Comparison of ENCODE assay signal across 1 cellular context in genomic region chr20:17568972-17569471, GRCh38.
TF ChIP-seq lines count a peak whose summit lies in the region.

No MANE protein-coding gene starts in this region.

TF ChIP-seq in HepG2, 621 proteins besides CTCF, POLR2A, EP300 and RAD21 (continued from another document and continues in another):
- TF ChIP-seq, protein P1, sequence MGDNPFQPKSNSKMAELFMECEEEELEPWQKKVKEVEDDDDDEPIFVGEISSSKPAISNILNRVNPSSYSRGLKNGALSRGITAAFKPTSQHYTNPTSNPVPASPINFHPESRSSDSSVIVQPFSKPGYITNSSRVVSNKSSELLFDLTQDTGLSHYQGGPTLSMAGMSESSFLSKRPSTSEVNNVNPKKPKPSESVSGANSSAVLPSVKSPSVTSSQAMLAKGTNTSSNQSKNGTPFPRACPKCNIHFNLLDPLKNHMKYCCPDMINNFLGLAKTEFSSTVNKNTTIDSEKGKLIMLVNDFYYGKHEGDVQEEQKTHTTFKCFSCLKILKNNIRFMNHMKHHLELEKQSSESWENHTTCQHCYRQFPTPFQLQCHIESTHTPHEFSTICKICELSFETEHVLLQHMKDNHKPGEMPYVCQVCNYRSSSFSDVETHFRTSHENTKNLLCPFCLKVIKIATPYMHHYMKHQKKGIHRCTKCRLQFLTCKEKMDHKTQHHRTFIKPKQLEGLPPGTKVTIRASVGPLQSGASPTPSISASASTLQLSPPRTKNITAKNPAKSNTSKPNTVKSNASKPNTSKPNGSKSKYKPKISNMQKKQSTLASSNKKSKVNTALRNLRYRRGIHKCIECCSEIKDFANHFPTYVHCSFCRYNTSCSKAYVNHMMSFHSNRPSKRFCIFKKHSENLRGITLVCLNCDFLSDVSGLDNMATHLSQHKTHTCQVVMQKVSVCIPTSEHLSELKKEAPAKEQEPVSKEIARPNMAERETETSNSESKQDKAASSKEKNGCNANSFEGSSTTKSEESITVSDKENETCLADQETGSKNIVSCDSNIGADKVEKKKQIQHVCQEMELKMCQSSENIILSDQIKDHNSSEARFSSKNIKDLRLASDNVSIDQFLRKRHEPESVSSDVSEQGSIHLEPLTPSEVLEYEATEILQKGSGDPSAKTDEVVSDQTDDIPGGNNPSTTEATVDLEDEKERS (CRISPR knock-in tag; IDR thresholded peaks at IDR 0.05) = no peak
- TF ChIP-seq ZNF264 (CRISPR knock-in tag; IDR thresholded peaks at IDR 0.05) (peak; percentile 77), ZXDC (CRISPR knock-in tag; IDR thresholded peaks at IDR 0.05) (no peak), ATF7-NPFF (CRISPR knock-in tag; IDR thresholded peaks at IDR 0.05; ENCODE audit: low read depth) (no peak), ARNT2 (CRISPR knock-in tag; IDR thresholded peaks at IDR 0.05; ENCODE audit: low read depth) (no peak; the same call in 1 of the 2 replicates), IKZF4 (CRISPR knock-in tag; IDR thresholded peaks at IDR 0.05; ENCODE audit: borderline replicate concordance, low read depth, not compliant biosample characterization) (no peak), ZNF251 (CRISPR knock-in tag; IDR thresholded peaks at IDR 0.05) (no peak), PRDM15 (CRISPR knock-in tag; IDR thresholded peaks at IDR 0.05) (peak; percentile 82), GRHL1 (CRISPR knock-in tag; conservative IDR thresholded peaks at IDR 0.05) (no peak), SPEN (CRISPR knock-in tag; IDR thresholded peaks at IDR 0.05; ENCODE audit: low read depth) (no peak), ZNF333 (CRISPR knock-in tag; IDR thresholded peaks at IDR 0.05; ENCODE audit: borderline replicate concordance) (no peak), AHDC1 (CRISPR knock-in tag; IDR thresholded peaks at IDR 0.05; ENCODE audit: borderline replicate concordance) (no peak; the same call in 1 of the 2 replicates), ZNF577 (CRISPR knock-in tag; IDR thresholded peaks at IDR 0.05; ENCODE audit: borderline replicate concordance, low read depth) (no peak), EZH2 (conservative IDR thresholded peaks at IDR 0.05; ENCODE audit: low read depth, low read length) (no peak)
- TF ChIP-seq, protein P2, sequence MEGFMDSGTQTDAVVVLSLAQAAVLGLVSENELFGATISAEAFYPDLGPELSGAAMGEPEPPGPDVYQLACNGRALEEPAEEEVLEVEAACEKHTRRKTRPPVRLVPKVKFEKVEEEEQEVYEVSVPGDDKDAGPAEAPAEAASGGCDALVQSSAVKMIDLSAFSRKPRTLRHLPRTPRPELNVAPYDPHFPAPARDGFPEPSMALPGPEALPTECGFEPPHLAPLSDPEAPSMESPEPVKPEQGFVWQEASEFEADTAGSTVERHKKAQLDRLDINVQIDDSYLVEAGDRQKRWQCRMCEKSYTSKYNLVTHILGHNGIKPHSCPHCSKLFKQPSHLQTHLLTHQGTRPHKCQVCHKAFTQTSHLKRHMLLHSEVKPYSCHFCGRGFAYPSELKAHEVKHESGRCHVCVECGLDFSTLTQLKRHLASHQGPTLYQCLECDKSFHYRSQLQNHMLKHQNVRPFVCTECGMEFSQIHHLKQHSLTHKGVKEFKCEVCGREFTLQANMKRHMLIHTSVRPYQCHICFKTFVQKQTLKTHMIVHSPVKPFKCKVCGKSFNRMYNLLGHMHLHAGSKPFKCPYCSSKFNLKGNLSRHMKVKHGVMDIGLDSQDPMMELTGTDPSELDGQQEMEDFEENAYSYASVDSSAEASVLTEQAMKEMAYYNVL (CRISPR knock-in tag; IDR thresholded peaks at IDR 0.05; ENCODE audit: borderline replicate concordance) = peak; percentile 29; the same call in 1 of the 2 replicates
- TF ChIP-seq, protein P3, sequence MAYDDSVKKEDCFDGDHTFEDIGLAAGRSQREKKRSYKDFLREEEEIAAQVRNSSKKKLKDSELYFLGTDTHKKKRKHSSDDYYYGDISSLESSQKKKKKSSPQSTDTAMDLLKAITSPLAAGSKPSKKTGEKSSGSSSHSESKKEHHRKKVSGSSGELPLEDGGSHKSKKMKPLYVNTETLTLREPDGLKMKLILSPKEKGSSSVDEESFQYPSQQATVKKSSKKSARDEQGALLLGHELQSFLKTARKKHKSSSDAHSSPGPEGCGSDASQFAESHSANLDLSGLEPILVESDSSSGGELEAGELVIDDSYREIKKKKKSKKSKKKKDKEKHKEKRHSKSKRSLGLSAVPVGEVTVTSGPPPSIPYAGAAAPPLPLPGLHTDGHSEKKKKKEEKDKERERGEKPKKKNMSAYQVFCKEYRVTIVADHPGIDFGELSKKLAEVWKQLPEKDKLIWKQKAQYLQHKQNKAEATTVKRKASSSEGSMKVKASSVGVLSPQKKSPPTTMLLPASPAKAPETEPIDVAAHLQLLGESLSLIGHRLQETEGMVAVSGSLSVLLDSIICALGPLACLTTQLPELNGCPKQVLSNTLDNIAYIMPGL (CRISPR knock-in tag; IDR thresholded peaks at IDR 0.05; ENCODE audit: borderline replicate concordance in 1 of 2, low read depth in 1 of 2) = peak; percentile 23 to 41; a peak in 3 of 4 replicates
